Comparison of ENCODE assay signal across 8 cellular contexts in the genomic region with DNA sequence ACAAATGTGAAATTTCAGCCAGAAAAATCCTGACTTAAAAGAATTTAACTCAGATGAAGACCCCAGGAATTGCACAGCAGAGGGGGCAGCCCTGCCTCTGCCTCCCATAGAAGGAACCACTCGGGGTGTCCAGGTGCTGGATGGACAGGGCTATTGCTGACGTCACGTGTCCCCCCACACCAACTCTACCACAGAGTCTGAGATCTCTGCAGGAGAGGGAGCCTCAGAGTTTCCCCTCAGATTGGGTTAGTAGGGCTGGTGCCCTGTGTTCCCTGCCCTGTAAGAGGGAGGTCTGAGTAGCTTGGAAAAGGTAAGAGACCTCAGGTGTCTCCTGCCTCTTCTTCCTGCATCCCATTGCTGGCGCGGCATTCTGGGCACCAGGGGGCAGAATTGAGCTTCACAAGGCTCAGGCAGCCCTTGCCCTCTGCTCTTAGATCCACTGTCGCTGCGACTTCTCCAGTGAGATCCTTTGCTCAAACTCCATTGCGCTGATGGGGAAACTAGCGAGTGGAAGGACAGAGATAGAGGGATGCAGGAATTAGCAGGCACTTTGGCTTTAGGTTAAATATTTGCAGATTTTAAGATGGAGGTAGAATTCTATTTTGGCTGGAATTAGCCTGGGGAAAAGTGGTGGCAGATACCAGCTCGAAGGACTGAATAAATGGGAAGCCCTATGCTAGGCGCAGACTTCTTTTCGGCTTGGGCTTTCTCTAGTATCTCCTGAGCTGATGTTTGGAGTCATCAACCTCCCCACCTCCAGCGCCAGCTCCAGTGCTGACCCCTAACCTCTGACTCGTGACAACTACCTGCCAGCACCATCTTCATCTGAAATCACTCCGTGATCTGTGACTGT. TPM values are rescaled to one million over a fixed set of nuclear protein-coding genes. Genes with fewer than 3 reads are reported as not detected.
DNase-seq lines count a peak whose midpoint lies in the region; ATAC-seq and TF ChIP-seq lines count a peak whose summit lies in the region.

No MANE protein-coding gene starts in this region.

- peak; percentile 97 for TF ChIP-seq CTCF in DOHH2 (IDR thresholded peaks at IDR 0.05; ENCODE audit: low read depth, low read length, poor library complexity, severe bottlenecking)
- TF ChIP-seq CTCF in LNCAP (IDR thresholded peaks at IDR 0.05): peak; percentile 91
- peak; percentile 22 to 80 (median 51) for TF ChIP-seq CTCF in testis (IDR thresholded peaks at IDR 0.05)

- intact Hi-C loops in testis (cut with DNase I; ENCODE audit: low total_unique reads): loop anchor here (10.0 kb wide), 1 partner anchor 78 kb away; no protein-coding TSS in a partner anchor

- H3K4me3 ChIP-seq in DOHH2 (ENCODE audit: low read length): no peak overlapping the region
- H3K4me3 ChIP-seq in testis: no peak overlapping the region

- H3K27me3 ChIP-seq in DOHH2 (ENCODE audit: control insufficient read depth, low read length) (peaks cover 33% of the 10 kb centered on the region), testis (no peaks in the 10 kb centered on the region)

- no peaks in the 10 kb centered on the region for H3K79me2 ChIP-seq in DOHH2 (ENCODE audit: control insufficient read depth, low read length)

- H3K36me3 ChIP-seq in DOHH2 (ENCODE audit: control insufficient read depth, low read length): no peaks in the 10 kb centered on the region
- H3K36me3 ChIP-seq in testis (ENCODE audit: low read depth, missing control alignments): no peaks in the 10 kb centered on the region

- ATAC-seq in HG03521 (IDR thresholded peaks at IDR 0.05; ENCODE audit: unreplicated experiment): no peak

- H3K27ac ChIP-seq in DOHH2 (ENCODE audit: low read depth, low read length) (no peak overlapping the region), testis (no peak overlapping the region)

- TF ChIP-seq POLR2A in testis (IDR thresholded peaks at IDR 0.05): no peak

- H4K20me1 ChIP-seq in DOHH2 (ENCODE audit: control insufficient read depth, insufficient read depth, low read depth, low read length): no peaks in the 10 kb centered on the region

- H3K9me3 ChIP-seq in DOHH2 (ENCODE audit: control insufficient read depth, insufficient read depth, low read length) (no peaks in the 10 kb centered on the region), testis (no peaks in the 10 kb centered on the region)

- H3K4me2 ChIP-seq in DOHH2 (ENCODE audit: low read length): no peak overlapping the region

- peak; percentile 49 to 65 for DNase-seq in SHP77 (lab: John Stamatoyannopoulos, UW)
- peak; percentile 63 for DNase-seq in activated gamma-delta T cell treated with anti-CD3 and anti-CD28 coated beads, Interleukin-2, amount 50 U/mL, for 16 hours (ENCODE audit: low read depth)
- peak; percentile 39 for DNase-seq in foreskin melanocyte
- DNase-seq in occipital lobe (lab: John Stamatoyannopoulos, UW): peak; percentile 50
- DNase-seq in testis: peak; percentile 91

- 41 to 45% methylated on average over 13 to 15 of the region's 15 CpGs for WGBS in testis, 2 donors

- H3K4me1 ChIP-seq in DOHH2 (ENCODE audit: control insufficient read depth, low read length) (peaks cover 16% of the 10 kb centered on the region), testis (no peaks in the 10 kb centered on the region)

- H3K9me2 ChIP-seq in DOHH2 (replicated peaks; ENCODE audit: control insufficient read depth, low read length): no peaks in the 10 kb centered on the region

- no peaks in the 10 kb centered on the region for H3F3A ChIP-seq in DOHH2 (ENCODE audit: control insufficient read depth, insufficient read depth)

RNA-seq across cellular contexts. Expression of a gene that starts 42.8 kb away (rescaled TPM):
- total RNA-seq in occipital lobe: not detected
- total RNA-seq in testis: 1 to 10 TPM; 1.7 to 2.0 TPM
- polyA plus RNA-seq in testis (ENCODE audit: insufficient read depth, low read depth, low replicate concordance): 1.1 TPM

RNA-seq across cellular contexts. Expression of a gene that starts 52.8 kb away (rescaled TPM):
- 22.5 TPM for total RNA-seq in occipital lobe
- total RNA-seq in testis: 10 to 100 TPM; 55.8 to 72.0 TPM
- 113 TPM for polyA plus RNA-seq in testis (ENCODE audit: insufficient read depth, low read depth, low replicate concordance)

Comparison
In these comparisons a context has a peak if more than half of its experiments do, and no peak if none do; other contexts are left out.
1. DNase-seq: peak in every context shown above with its lines; median percentile 91 in testis; 63 in activated gamma-delta T cell treated with anti-CD3 and anti-CD28 coated beads, Interleukin-2, amount 50 U/mL, for 16 hours; 57 in SHP77; 50 in occipital lobe; 39 in foreskin melanocyte.